ENCODE assay signal across 13 cellular contexts in genomic region chr12:92431146-92431545, GRCh38.
A peak's percentile ranks its signal among the peaks of the same experiment; 100 is the strongest.
DNase-seq lines count a peak whose midpoint lies in the region; ATAC-seq and TF ChIP-seq lines count a peak whose summit lies in the region.
"Had no signal": no experiment of that assay in that cellular context is flagged by ENCODE, and none has a peak within 500 bp of the region (broad histone marks: within the 10 kb centered on the region; RNA-seq: fewer than 3 reads in every experiment).

No MANE protein-coding gene starts in this region.

- TF ChIP-seq CTCF in GM10248 (IDR thresholded peaks at IDR 0.05; ENCODE audit: control extremely low read depth, extremely low read depth, low read depth, missing control alignments), result peak; percentile 34
- TF ChIP-seq CTCF in hepatocyte (IDR thresholded peaks at IDR 0.05; ENCODE audit: poor library complexity), result no peak
- no peak for TF ChIP-seq CTCF in mesothelial cell of epicardium (IDR thresholded peaks at IDR 0.05; ENCODE audit: unreplicated experiment)

- ATAC-seq in GM19397 (IDR thresholded peaks at IDR 0.05; ENCODE audit: unreplicated experiment), result peak; percentile 55
- ATAC-seq in HG03571 (IDR thresholded peaks at IDR 0.05; ENCODE audit: unreplicated experiment), result peak; percentile 52
- no peak for ATAC-seq in HG03280 (IDR thresholded peaks at IDR 0.05; ENCODE audit: unreplicated experiment)

- 92% methylated on average over 5 of the region's 5 CpGs for WGBS in hepatocyte (ENCODE audit: low lambda C conversion rate, missing lambda C conversion rate)

- H3K4me1 ChIP-seq in hepatocyte (ENCODE audit: insufficient read depth), result no peaks in the 10 kb centered on the region

- H3K4me2 ChIP-seq in hepatocyte, result no peak overlapping the region

- no peaks in the 10 kb centered on the region for H3K36me3 ChIP-seq in hepatocyte (replicated peaks; ENCODE audit: insufficient read depth, low read depth)
- H3K36me3 ChIP-seq: brain microvascular endothelial cell, thoracic aorta had no signal

- no peaks in the 10 kb centered on the region for H3K27me3 ChIP-seq in hepatocyte
- H3K27me3 ChIP-seq: brain microvascular endothelial cell had no signal

- no peak overlapping the region for H3K4me3 Mint-ChIP-seq in mesothelial cell of epicardium

- DNase-seq in GM10248 (ENCODE audit: extremely low spot score) (peak; percentile 34), erythroblast (lab: John Stamatoyannopoulos, UW) (peak; percentile 12 to 28), hepatocyte (ENCODE audit: low spot score) (no peak), mesothelial cell of epicardium (ENCODE audit: low spot score in 2 of 2, unreplicated experiment in 2 of 2) (no peak), AG20443 (ENCODE audit: low spot score) (no peak)
- DNase-seq: brain microvascular endothelial cell, retina, T-helper 2 cell had no signal

- no peaks in the 10 kb centered on the region for H3K79me2 ChIP-seq in hepatocyte

- H3K9me3 Mint-ChIP-seq in mesothelial cell of epicardium, result peaks cover 6% of the 10 kb centered on the region

- peaks cover 16% of the 10 kb centered on the region for H3K4me1 Mint-ChIP-seq in mesothelial cell of epicardium

- no peak overlapping the region for H3K4me3 ChIP-seq in hepatocyte
- H3K4me3 ChIP-seq: thoracic aorta had no signal

- no peaks in the 10 kb centered on the region for H3K36me3 Mint-ChIP-seq in mesothelial cell of epicardium

- H3K27ac Mint-ChIP-seq in mesothelial cell of epicardium, result no peak overlapping the region

- no peaks in the 10 kb centered on the region for H3K9me3 ChIP-seq in hepatocyte (ENCODE audit: low read depth)
- H3K9me3 ChIP-seq: thoracic aorta had no signal

- no peaks in the 10 kb centered on the region for H4K20me1 ChIP-seq in hepatocyte (ENCODE audit: insufficient read depth, poor library complexity, severe bottlenecking)

- no peak for TF ChIP-seq POLR2A in erythroblast (IDR thresholded peaks at IDR 0.05; ENCODE audit: low read length)

- no peak overlapping the region for H3K27ac ChIP-seq in hepatocyte
- H3K27ac ChIP-seq: brain microvascular endothelial cell, KMS-11, thoracic aorta had no signal

- CTCF ChIA-PET in GM10248 (lab: Yijun Ruan, JAX), result interaction anchor here (1.0 to 3.4 kb wide), 7 partner anchors 9 to 139 kb away, joined by 3 to 16 read pairs (median 4); no protein-coding TSS in a partner anchor

- H3K27me3 Mint-ChIP-seq in mesothelial cell of epicardium (ENCODE audit: low read depth), result no peaks in the 10 kb centered on the region

- H3K9me2 ChIP-seq in hepatocyte (replicated peaks; ENCODE audit: insufficient read depth), result no peaks in the 10 kb centered on the region

- no peak overlapping the region for H2AFZ ChIP-seq in hepatocyte

- POLR2A ChIA-PET in GM10248 (lab: Yijun Ruan, JAX), result interaction anchor here (0.5 kb wide), 1 partner anchor 285 kb away, joined by 3 read pairs; the partner anchor contains the start of gene BTG1

Comparison
In these comparisons a context has a peak if more than half of its experiments do, and no peak if none do; other contexts are left out.
1. DNase-seq: peak in GM10248 (single experiment) and erythroblast (2 of 2); none in hepatocyte (single experiment), mesothelial cell of epicardium (0 of 2) and AG20443 (single experiment).